Comparison of ENCODE assay signal across 11 cellular contexts in genomic region chr16:31456988-31457360, GRCh38. TPM values are rescaled to one million over a fixed set of nuclear protein-coding genes. Genes with fewer than 3 reads are reported as not detected.
A peak's percentile ranks its signal among the peaks of the same experiment; 100 is the strongest.
DNase-seq lines count a peak whose midpoint lies in the region; ATAC-seq and TF ChIP-seq lines count a peak whose summit lies in the region.
"Had no signal": no experiment of that assay in that cellular context is flagged by ENCODE, and none has a peak within 500 bp of the region (broad histone marks: within the 10 kb centered on the region; RNA-seq: fewer than 3 reads in every experiment).

No MANE protein-coding gene starts in this region.

- no peak for DNase-seq in heart right ventricle
- DNase-seq in Right ventricle myocardium superior: no peak
- no peak for DNase-seq in T-helper 17 cell
- no peak for DNase-seq in stimulated activated naive CD8-positive, alpha-beta T cell treated with anti-CD3 and anti-CD28 coated beads, Interleukin-15, amount 100 ng/mL, for 72 hours
- DNase-seq in aorta: no peak
- DNase-seq in NCI-H2081 treated with DMSO at 0.1 percent for 48 hours (lab: John Stamatoyannopoulos, UW): no peak
- DNase-seq in HUDEP-2 (lab: John Stamatoyannopoulos, UW; ENCODE audit: unreplicated experiment in 76 of 76): no peak
- DNase-seq: WERI-Rb-1 had no signal

- ATAC-seq in heart right ventricle (no peak), Right ventricle myocardium superior (ENCODE audit: poor library complexity) (no peak), T-helper 17 cell (no peak), gastroesophageal sphincter (no peak), aorta (ENCODE audit: low FRiP score) (no peak)
- ATAC-seq in stimulated activated naive CD8-positive, alpha-beta T cell treated with anti-CD3 and anti-CD28 coated beads, Interleukin-15, amount 100 ng/mL, for 72 hours: no peak

- no peaks in the 10 kb centered on the region for H3K9me3 Mint-ChIP-seq in stimulated activated naive CD8-positive, alpha-beta T cell treated with anti-CD3 and anti-CD28 coated beads, Interleukin-15, amount 100 ng/mL, for 72 hours
- H3K9me3 Mint-ChIP-seq: memory B cell had no signal

- peaks cover 33% of the 10 kb centered on the region for H3K4me1 Mint-ChIP-seq in T-helper 17 cell
- peaks cover 57% of the 10 kb centered on the region for H3K4me1 Mint-ChIP-seq in stimulated activated naive CD8-positive, alpha-beta T cell treated with anti-CD3 and anti-CD28 coated beads, Interleukin-15, amount 100 ng/mL, for 72 hours

- no peak overlapping the region for H3K4me3 Mint-ChIP-seq in T-helper 17 cell
- H3K4me3 Mint-ChIP-seq in stimulated activated naive CD8-positive, alpha-beta T cell treated with anti-CD3 and anti-CD28 coated beads, Interleukin-15, amount 100 ng/mL, for 72 hours: peak overlapping the region; percentile 90 to 93

- no peaks in the 10 kb centered on the region for H3K27me3 Mint-ChIP-seq in T-helper 17 cell
- H3K27me3 Mint-ChIP-seq in stimulated activated naive CD8-positive, alpha-beta T cell treated with anti-CD3 and anti-CD28 coated beads, Interleukin-15, amount 100 ng/mL, for 72 hours: no peaks in the 10 kb centered on the region
- H3K27me3 Mint-ChIP-seq: memory B cell had no signal

- no peak for TF ChIP-seq EP300 in gastroesophageal sphincter (IDR thresholded peaks at IDR 0.05)

- 69 to 77% methylated on average over 8 of the region's 8 CpGs for whole genome bisulfite sequencing in heart right ventricle, 2 donors
- WGBS in gastroesophageal sphincter (ENCODE audit: low coverage in 1 of 2), 2 donors: 33 to 74% methylated on average over 1 to 8 of the region's 8 CpGs
- WGBS in aorta, 2 donors: 69 to 77% methylated on average over 8 of the region's 8 CpGs

- H3K27ac Mint-ChIP-seq in T-helper 17 cell: peak overlapping the region; percentile 83
- H3K27ac Mint-ChIP-seq in stimulated activated naive CD8-positive, alpha-beta T cell treated with anti-CD3 and anti-CD28 coated beads, Interleukin-15, amount 100 ng/mL, for 72 hours: no peak overlapping the region
- H3K27ac Mint-ChIP-seq: memory B cell had no signal

- H3K4me1 ChIP-seq in heart right ventricle (peaks cover 15 to 76% (median 69%) of the 10 kb centered on the region in 9 donors), gastroesophageal sphincter (peaks cover 0 to 81% (median 60%) of the 10 kb centered on the region in 3 donors), aorta (ENCODE audit: control insufficient read depth in 1 of 2, insufficient read depth in 2 of 2, low read length in 2 of 2) (peaks cover 0 to 4% of the 10 kb centered on the region in 2 donors)

- H3K9me3 ChIP-seq in heart right ventricle: no peaks in the 10 kb centered on the region
- no peaks in the 10 kb centered on the region for H3K9me3 ChIP-seq in T-helper 17 cell (ENCODE audit: control insufficient read depth, low read length, poor library complexity, severe bottlenecking)
- no peaks in the 10 kb centered on the region for H3K9me3 ChIP-seq in gastroesophageal sphincter
- no peaks in the 10 kb centered on the region for H3K9me3 ChIP-seq in aorta (ENCODE audit: control insufficient read depth, low read length)

- no peaks in the 10 kb centered on the region for H3K36me3 Mint-ChIP-seq in T-helper 17 cell (ENCODE audit: low read depth)

- TF ChIP-seq CTCF in heart right ventricle (IDR thresholded peaks at IDR 0.05) (no peak), gastroesophageal sphincter (IDR thresholded peaks at IDR 0.05) (no peak)

- H3K27me3 ChIP-seq in heart right ventricle (no peaks in the 10 kb centered on the region), gastroesophageal sphincter (no peaks in the 10 kb centered on the region), aorta (ENCODE audit: control insufficient read depth in 1 of 2, insufficient read depth in 2 of 2, low read length in 1 of 2) (no peaks in the 10 kb centered on the region)

- intact Hi-C loops in heart right ventricle (cut with DNase I): loop anchor here in 5 of 10 donors (5.0 to 10.0 kb wide), 6 partner anchors 272 to 500 kb away; partner anchors contain the start of genes FUS (in 3 of the 5), KAT8 (in 1 of the 5), SETD1A (in 1 of the 5) and ZNF267 (in 1 of the 5)
- intact Hi-C loops in Right ventricle myocardium superior (cut with DNase I): no loop called here
- intact Hi-C loops in aorta (cut with DNase I): loop anchor here (5.0 to 10.0 kb wide), 2 partner anchors 418 to 425 kb away; partner anchors contain the start of genes ZNF267 (in 2 of the 2) and STX4 (in 1 of the 2)

- H3K27ac ChIP-seq in heart right ventricle: peak overlapping the region in 3 of 10 donors; percentile 12 to 98 (median 95)
- peak overlapping the region in 3 of 4 donors; percentile 92 to 100 (median 98) for H3K27ac ChIP-seq in gastroesophageal sphincter
- no peak overlapping the region for H3K27ac ChIP-seq in aorta (ENCODE audit: low read depth in 1 of 2, low read length in 2 of 2)
- H3K27ac ChIP-seq: WERI-Rb-1 had no signal

- peak overlapping the region in 6 of 10 donors; percentile 72 to 88 (median 78) for H3K4me3 ChIP-seq in heart right ventricle
- no peak overlapping the region for H3K4me3 ChIP-seq in gastroesophageal sphincter
- no peak overlapping the region for H3K4me3 ChIP-seq in aorta (ENCODE audit: low read length in 2 of 2)

- no peak for TF ChIP-seq POLR2A in gastroesophageal sphincter (IDR thresholded peaks at IDR 0.05)

- H3K36me3 ChIP-seq in heart right ventricle (peaks cover 0 to 10% (median 1%) of the 10 kb centered on the region in 9 donors), gastroesophageal sphincter (peaks cover 0 to 12% of the 10 kb centered on the region in 2 donors), aorta (ENCODE audit: control insufficient read depth in 1 of 2, insufficient read depth in 2 of 2, low read length in 1 of 2) (no peaks in the 10 kb centered on the region)

RNA-seq across cellular contexts. Expression of gene ARMC5, which starts 2.3 kb away (rescaled TPM):
- total RNA-seq in heart right ventricle (1 to 10 TPM; 3.8 to 7.8 (median 6.4) TPM), Right ventricle myocardium superior (5.8 TPM), T-helper 17 cell (10 to 100 TPM; 15.8 to 21.9 TPM), gastroesophageal sphincter (10 to 100 TPM in 1 of 4 donors, 1 to 10 TPM in 3; 4.7 to 14.2 (median 8.7) TPM), aorta (1 to 10 TPM; 7.9 to 9.7 TPM)
- polyA plus RNA-seq in heart right ventricle (10 to 100 TPM in 1 of 2 donors, 1 to 10 TPM in 1; 8.4 to 11.9 TPM), aorta (10 to 100 TPM in 1 of 2 donors, 1 to 10 TPM in 1; 2.1 to 14.1 TPM)

RNA-seq across cellular contexts. Expression of gene ZNF843, which starts 14.4 kb away (rescaled TPM):
- total RNA-seq in heart right ventricle: 1 to 10 TPM; 1.9 to 5.4 (median 2.7) TPM
- polyA plus RNA-seq in heart right ventricle: 1 to 10 TPM in 1 of 2 donors, under 1 TPM in 1; 0.22 to 1.5 TPM
- total RNA-seq in Right ventricle myocardium superior: 1.9 TPM
- total RNA-seq in T-helper 17 cell: under 1 TPM; 0.10 to 0.23 TPM
- 1 to 10 TPM in 3 of 4 donors, under 1 TPM in 1; 0.62 to 1.6 (median 1.3) TPM for total RNA-seq in gastroesophageal sphincter
- 1 to 10 TPM in 1 of 2 donors, under 1 TPM in 1; 0.68 to 1.9 TPM for total RNA-seq in aorta
- 1 to 10 TPM in 1 of 2 donors, under 1 TPM in 1; 0.50 to 1.0 TPM for polyA plus RNA-seq in aorta

RNA-seq across cellular contexts. Expression of gene TGFB1I1, which starts 15.0 kb away (rescaled TPM):
- total RNA-seq in heart right ventricle: 10 to 100 TPM; 11.3 to 43.0 (median 16.7) TPM
- 10 to 100 TPM; 20.8 to 37.3 TPM for polyA plus RNA-seq in heart right ventricle
- total RNA-seq in Right ventricle myocardium superior: 13.2 TPM
- total RNA-seq in T-helper 17 cell: 1 to 10 TPM in 1 of 2 donors, under 1 TPM in 1; 0.35 to 5.6 TPM
- total RNA-seq in gastroesophageal sphincter: 100 to 1,000 TPM; 157 to 438 (median 211) TPM
- total RNA-seq in aorta: 100 to 1,000 TPM; 166 to 240 TPM
- 100 to 1,000 TPM; 124 to 232 TPM for polyA plus RNA-seq in aorta

RNA-seq across cellular contexts. Expression of gene SLC5A2, which starts 25.9 kb away (rescaled TPM):
- total RNA-seq in heart right ventricle (not detected), Right ventricle myocardium superior (not detected), T-helper 17 cell (1 to 10 TPM; 1.3 to 2.8 TPM), gastroesophageal sphincter (not detected), aorta (under 1 TPM; 0.24 to 0.65 TPM)
- polyA plus RNA-seq in heart right ventricle (1 to 10 TPM in 1 of 2 donors, under 1 TPM in 1; 0.77 to 1.9 TPM), aorta (1 to 10 TPM in 1 of 2 donors, not detected in 1; 2.3 TPM)

RNA-seq across cellular contexts. Expression of gene COX6A2, which starts 28.8 kb away (rescaled TPM):
- 1,000 to 10,000 TPM in 8 of 10 donors, 100 to 1,000 TPM in 2; 615 to 1,697 (median 1,335) TPM for total RNA-seq in heart right ventricle
- polyA plus RNA-seq in heart right ventricle: 1,000 to 10,000 TPM; 1,540 to 9,450 TPM
- 1,514 TPM for total RNA-seq in Right ventricle myocardium superior
- total RNA-seq in T-helper 17 cell: not detected
- not detected for total RNA-seq in gastroesophageal sphincter
- total RNA-seq in aorta: 1 to 10 TPM in 1 of 2 donors, not detected in 1; 3.0 TPM
- polyA plus RNA-seq in aorta: 10 to 100 TPM in 1 of 2 donors, not detected in 1; 10.6 TPM
- total RNA-seq: temporal lobe had no signal

Comparison
In these comparisons a context has a peak if more than half of its experiments do, and no peak if none do; other contexts are left out.
1. H3K27ac ChIP-seq: peak in gastroesophageal sphincter (3 of 4); none in aorta (0 of 2).
2. H3K4me3 ChIP-seq: peak in heart right ventricle (6 of 10); none in gastroesophageal sphincter (0 of 2) and aorta (0 of 2).